In the genomic region with DNA sequence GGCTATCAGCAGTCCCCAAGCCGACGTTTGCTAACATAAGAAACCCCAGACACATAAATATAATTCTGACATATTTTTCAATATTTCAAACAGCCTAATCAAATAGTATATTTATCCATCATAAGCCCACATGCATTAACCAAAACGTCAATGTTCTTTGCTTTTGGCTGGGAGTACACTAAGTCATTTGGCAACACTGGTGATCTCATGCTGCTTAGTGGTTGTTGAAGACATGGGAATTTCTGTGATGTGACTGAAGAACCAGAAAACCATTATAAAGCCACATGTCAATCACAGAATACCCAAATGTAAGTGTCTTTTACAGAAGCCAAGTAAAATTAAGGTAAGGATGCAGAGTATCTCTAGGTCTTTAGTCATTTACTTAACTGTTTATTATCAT, we compare ENCODE assay signal across 22 cellular contexts.
"Had no signal": no experiment of that assay in that cellular context is flagged by ENCODE, and none has a peak within 500 bp of the region (broad histone marks: within the 10 kb centered on the region; RNA-seq: fewer than 3 reads in every experiment).

No MANE protein-coding gene starts in this region.

- ATAC-seq: HepG2 had no signal

- DNase-seq: IMR-90, Karpas-422, KG1, MG63, NCI-H1092, NCI-H1105 treated with DMSO at 0.1 percent for 48 hours, NCI-H1417 treated with DMSO at 0.1 percent for 48 hours, NCI-H146, NCI-H1694 treated with DMSO at 0.1 percent for 48 hours, NCI-H1930, NCI-H2081, NCI-H2107, NCI-H2227 treated with DMSO at 0.1 percent for 48 hours, NCI-H524, NCI-H69, NCI-H774, Right ventricle myocardium superior, RPMI8226, SIG-M5 had no signal

- H3K4me3 ChIP-seq: MG63, SJSA1, SK-N-MC had no signal
